ENCODE assay signal across 15 cellular contexts in genomic region chr11:132073787-132074186, GRCh38.
"Had no signal": no experiment of that assay in that cellular context is flagged by ENCODE, and none has a peak within 500 bp of the region (broad histone marks: within the 10 kb centered on the region; RNA-seq: fewer than 3 reads in every experiment).

No MANE protein-coding gene starts in this region.

- H3K4me1 ChIP-seq: pancreas, thyroid gland had no signal

- H3K27me3 ChIP-seq: pancreas, thyroid gland had no signal

- H3K27ac ChIP-seq: pancreas, thyroid gland had no signal

- DNase-seq: activated B cell treated with CpG ODN at 0.5 μM for 24 hours; activated CD4-positive, alpha-beta T cell treated with anti-CD3 and anti-CD28 coated beads, Interleukin-2, amount 50 U/mL, for 1 hour; activated naive CD4-positive, alpha-beta T cell treated with anti-CD3 and anti-CD28 coated beads, Interleukin-2, amount 10 ng/mL, durations not matched to agents 7 days and 5 days; endodermal cell; foreskin melanocyte; head of caudate nucleus; nephron progenitor cell; pancreas; retina; small intestine; T-helper 2 cell; thyroid gland had no signal

- H3K4me1 Mint-ChIP-seq: activated B cell treated with CpG ODN at 0.5 μM for 24 hours; activated naive CD4-positive, alpha-beta T cell treated with anti-CD3 and anti-CD28 coated beads, Interleukin-2, amount 10 ng/mL, durations not matched to agents 7 days and 5 days; central memory CD8-positive, alpha-beta T cell had no signal

- H3K9me3 Mint-ChIP-seq: dendritic cell treated with granulocyte-macrophage colony-stimulating factor and Interleukin-4, amounts not matched to agents 40 ng/mL and 50 ng/mL, for 4 days had no signal

- H3K36me3 Mint-ChIP-seq: activated naive CD4-positive, alpha-beta T cell treated with anti-CD3 and anti-CD28 coated beads, Interleukin-2, amount 10 ng/mL, durations not matched to agents 7 days and 5 days had no signal

- H3K4me3 ChIP-seq: pancreas, thyroid gland had no signal

- H3K27me3 Mint-ChIP-seq: activated B cell treated with CpG ODN at 0.5 μM for 24 hours; activated naive CD4-positive, alpha-beta T cell treated with anti-CD3 and anti-CD28 coated beads, Interleukin-2, amount 10 ng/mL, durations not matched to agents 7 days and 5 days; central memory CD8-positive, alpha-beta T cell; dendritic cell treated with granulocyte-macrophage colony-stimulating factor and Interleukin-4, amounts not matched to agents 40 ng/mL and 50 ng/mL, for 4 days had no signal

- H3K27ac Mint-ChIP-seq: activated B cell treated with CpG ODN at 0.5 μM for 24 hours; activated naive CD4-positive, alpha-beta T cell treated with anti-CD3 and anti-CD28 coated beads, Interleukin-2, amount 10 ng/mL, durations not matched to agents 7 days and 5 days; activated T-helper 2 cell treated with anti-CD3 and anti-CD28 coated beads, Interferon-gamma antibody, Interleukin-2, Interleukin-4, amounts not matched to agents 10 μg/mL and 5 μg/mL and 100 μg/mL, durations not matched to agents 14 hours and 24 hours and 36 hours; dendritic cell treated with granulocyte-macrophage colony-stimulating factor and Interleukin-4, amounts not matched to agents 40 ng/mL and 50 ng/mL, for 4 days; endodermal cell; nephron progenitor cell had no signal

- H3K36me3 ChIP-seq: pancreas, thyroid gland had no signal

- H3K4me3 Mint-ChIP-seq: activated B cell treated with CpG ODN at 0.5 μM for 24 hours; activated naive CD4-positive, alpha-beta T cell treated with anti-CD3 and anti-CD28 coated beads, Interleukin-2, amount 10 ng/mL, durations not matched to agents 7 days and 5 days; central memory CD8-positive, alpha-beta T cell; dendritic cell treated with granulocyte-macrophage colony-stimulating factor and Interleukin-4, amounts not matched to agents 40 ng/mL and 50 ng/mL, for 4 days; endodermal cell; nephron progenitor cell had no signal

- H3K9me3 ChIP-seq: pancreas, thyroid gland had no signal
